8 cellular contexts compared by ENCODE assay signal in genomic region chr3:177603137-177603603, GRCh38.
DNase-seq lines count a peak whose midpoint lies in the region; ATAC-seq, FAIRE-seq and TF ChIP-seq lines count a peak whose summit lies in the region.

No MANE protein-coding gene starts in this region.

- TF ChIP-seq RAD21 in K562 (CRISPR knock-in tag; conservative IDR thresholded peaks at IDR 0.05 in 1 of 2, IDR thresholded peaks at IDR 0.05 in 1 of 2): no peak

- H3K4me3 Mint-ChIP-seq in activated CD8-positive, alpha-beta T cell treated with anti-CD3 and anti-CD28 coated beads for 36 hours: no peak overlapping the region
- H3K4me3 Mint-ChIP-seq in activated CD8-positive, alpha-beta T cell treated with anti-CD3 and anti-CD28 coated beads, Interleukin-2, amount 10 ng/mL, durations not matched to agents 7 days and 5 days: no peak overlapping the region

- ATAC-seq in activated CD8-positive, alpha-beta T cell treated with anti-CD3 and anti-CD28 coated beads for 36 hours: peak; percentile 52
- no peak for ATAC-seq in activated CD8-positive, alpha-beta T cell treated with anti-CD3 and anti-CD28 coated beads, Interleukin-2, amount 10 ng/mL, durations not matched to agents 7 days and 5 days
- ATAC-seq in HG03175 (IDR thresholded peaks at IDR 0.05; ENCODE audit: unreplicated experiment): peak; percentile 73
- ATAC-seq in K562: no peak; the same call in 2 of the 3 replicates
- peak; percentile 63 for ATAC-seq in stimulated activated naive CD8-positive, alpha-beta T cell treated with anti-CD3 and anti-CD28 coated beads, Interleukin-15, Interleukin-2, amounts not matched to agents 100 U/mL and 50 U/mL, for 24 hours
- ATAC-seq in HG03457 (IDR thresholded peaks at IDR 0.05; ENCODE audit: unreplicated experiment): no peak

- peaks cover 51% of the 10 kb centered on the region for H3K4me1 Mint-ChIP-seq in activated CD8-positive, alpha-beta T cell treated with anti-CD3 and anti-CD28 coated beads for 36 hours (ENCODE audit: low read depth)
- H3K4me1 Mint-ChIP-seq in activated CD8-positive, alpha-beta T cell treated with anti-CD3 and anti-CD28 coated beads, Interleukin-2, amount 10 ng/mL, durations not matched to agents 7 days and 5 days (ENCODE audit: low read depth): peaks cover 50% of the 10 kb centered on the region

- no peak for TF ChIP-seq CTCF in activated CD8-positive, alpha-beta T cell treated with anti-CD3 and anti-CD28 coated beads for 36 hours (IDR thresholded peaks at IDR 0.05)
- no peak for TF ChIP-seq CTCF in K562 (IDR thresholded peaks at IDR 0.05 in 2 of 3, conservative IDR thresholded peaks at IDR 0.05 in 1 of 3; ENCODE audit: insufficient read depth in 2 of 3, low read depth in 1 of 3, low read length in 3 of 3)
- no peak for TF ChIP-seq CTCF in A673 (conservative IDR thresholded peaks at IDR 0.05; ENCODE audit: low read depth, low read length)

- no peaks in the 10 kb centered on the region for H3K79me2 ChIP-seq in K562 (ENCODE audit: control insufficient read depth, insufficient read depth, low read length)

- H3K9ac ChIP-seq in K562 (ENCODE audit: insufficient read depth in 1 of 2, low read depth in 2 of 2, low read length in 2 of 2): no peak overlapping the region

- no peaks in the 10 kb centered on the region for H3K9me3 ChIP-seq in K562 (replicated peaks; ENCODE audit: control insufficient read depth, insufficient read depth, low read depth, low read length)
- H3K9me3 ChIP-seq in A673 (ENCODE audit: low read depth, low read length, poor library complexity, severe bottlenecking): no peaks in the 10 kb centered on the region

- H3K4me1 ChIP-seq in K562 (replicated peaks in 1 of 2; ENCODE audit: control insufficient read depth in 2 of 2, insufficient read depth in 2 of 2, low read length in 2 of 2): peaks cover 0 to 14% of the 10 kb centered on the region in 2 experiments; a peak in 3 of 5 replicates
- H3K4me1 ChIP-seq in A673 (ENCODE audit: insufficient read depth, low read length, poor library complexity, severe bottlenecking): peaks cover 10% of the 10 kb centered on the region

- no peak overlapping the region for H3K4me2 ChIP-seq in K562 (ENCODE audit: insufficient read depth, low read length)

- H3K27ac ChIP-seq in K562 (ENCODE audit: extremely low read depth, low read depth, low read length): no peak overlapping the region
- H3K27ac ChIP-seq in A673 (ENCODE audit: low read depth, low read length, poor library complexity, severe bottlenecking): no peak overlapping the region

- H3K27me3 Mint-ChIP-seq in activated CD8-positive, alpha-beta T cell treated with anti-CD3 and anti-CD28 coated beads for 36 hours: no peaks in the 10 kb centered on the region
- no peaks in the 10 kb centered on the region for H3K27me3 Mint-ChIP-seq in activated CD8-positive, alpha-beta T cell treated with anti-CD3 and anti-CD28 coated beads, Interleukin-2, amount 10 ng/mL, durations not matched to agents 7 days and 5 days (ENCODE audit: low read depth)

- H3K36me3 ChIP-seq in K562 (ENCODE audit: control insufficient read depth, insufficient read depth, low read length) (no peaks in the 10 kb centered on the region), A673 (ENCODE audit: insufficient read depth, low read length, poor library complexity, severe bottlenecking) (no peaks in the 10 kb centered on the region)

- intact Hi-C loops in activated CD8-positive, alpha-beta T cell treated with anti-CD3 and anti-CD28 coated beads for 36 hours (cut with micrococcal nuclease): no loop called here
- intact Hi-C loops in K562 (cut with micrococcal nuclease): no loop called here
- intact Hi-C loops in A673 (cut with micrococcal nuclease; ENCODE audit: unreplicated experiment): no loop called here

- peaks cover 4% of the 10 kb centered on the region for H3K36me3 Mint-ChIP-seq in activated CD8-positive, alpha-beta T cell treated with anti-CD3 and anti-CD28 coated beads for 36 hours (ENCODE audit: low read depth)
- H3K36me3 Mint-ChIP-seq in activated CD8-positive, alpha-beta T cell treated with anti-CD3 and anti-CD28 coated beads, Interleukin-2, amount 10 ng/mL, durations not matched to agents 7 days and 5 days (ENCODE audit: low read depth): peaks cover 7% of the 10 kb centered on the region

- CTCF ChIA-PET in activated CD8-positive, alpha-beta T cell treated with anti-CD3 and anti-CD28 coated beads for 36 hours (lab: Charles Lee): no interaction called here
- CTCF ChIA-PET in activated CD8-positive, alpha-beta T cell treated with anti-CD3 and anti-CD28 coated beads, Interleukin-2, amount 10 ng/mL, durations not matched to agents 7 days and 5 days (lab: Charles Lee): no interaction called here
- CTCF ChIA-PET in K562 (lab: Yijun Ruan, JAX; ENCODE audit: low intra/inter-chr PET ratio): interaction anchor here (0.6 kb wide), 1 partner anchor 1510 kb away, joined by 7 read pairs; no protein-coding TSS in a partner anchor
- CTCF ChIA-PET in A673 (lab: Charles Lee): no interaction called here

- no peak overlapping the region for H3K27ac Mint-ChIP-seq in activated CD8-positive, alpha-beta T cell treated with anti-CD3 and anti-CD28 coated beads for 36 hours
- H3K27ac Mint-ChIP-seq in activated CD8-positive, alpha-beta T cell treated with anti-CD3 and anti-CD28 coated beads, Interleukin-2, amount 10 ng/mL, durations not matched to agents 7 days and 5 days: no peak overlapping the region

- TF ChIP-seq EP300 in K562 (IDR thresholded peaks at IDR 0.05; ENCODE audit: low read length): no peak

- H3K27me3 ChIP-seq in K562 (ENCODE audit: control insufficient read depth in 2 of 2, insufficient read depth in 2 of 2, low read length in 2 of 2) (no peaks in the 10 kb centered on the region), A673 (replicated peaks; ENCODE audit: insufficient read depth, low read depth, low read length, poor library complexity) (no peaks in the 10 kb centered on the region)

- no peak for DNase-seq in activated CD8-positive, alpha-beta T cell treated with anti-CD3 and anti-CD28 coated beads for 36 hours
- no peak for DNase-seq in activated CD8-positive, alpha-beta T cell treated with anti-CD3 and anti-CD28 coated beads, Interleukin-2, amount 10 ng/mL, durations not matched to agents 7 days and 5 days
- DNase-seq in K562 (ENCODE audit: extremely low read depth in 1 of 4, low spot score in 3 of 4): no peak
- DNase-seq in stimulated activated naive CD8-positive, alpha-beta T cell treated with anti-CD3 and anti-CD28 coated beads, Interleukin-15, Interleukin-2, amounts not matched to agents 100 U/mL and 50 U/mL, for 24 hours: no peak
- DNase-seq in A673 (ENCODE audit: low spot score): no peak
- DNase-seq in stimulated activated CD4-positive, alpha-beta T cell treated with anti-CD3 and anti-CD28 coated beads, Interleukin-4, amount 100 ng/mL, for 24 hours: no peak

- POLR2A ChIA-PET in activated CD8-positive, alpha-beta T cell treated with anti-CD3 and anti-CD28 coated beads for 36 hours (lab: Charles Lee): interaction anchor here (0.6 kb wide), 1 partner anchor 87 kb away, joined by 6 read pairs; no protein-coding TSS in a partner anchor
- POLR2A ChIA-PET in activated CD8-positive, alpha-beta T cell treated with anti-CD3 and anti-CD28 coated beads, Interleukin-2, amount 10 ng/mL, durations not matched to agents 7 days and 5 days (lab: Charles Lee): no interaction called here
- POLR2A ChIA-PET in K562 (lab: Yijun Ruan, JAX) (interaction anchor here (1.2 kb wide), 1 partner anchor 14 kb away, joined by 3 read pairs; no protein-coding TSS in a partner anchor), A673 (lab: Charles Lee; ENCODE audit: low non-redundant PET) (no interaction called here)

- H3K4me3 ChIP-seq in K562 (no peak overlapping the region), A673 (ENCODE audit: low read depth, low read length, poor library complexity, severe bottlenecking) (no peak overlapping the region)

- WGBS in K562 (ENCODE audit: insufficient coverage, low coverage, missing lambda C conversion rate): 8% methylated on average over 2 of the region's 2 CpGs

- peak overlapping the region; percentile 51 for H2AFZ ChIP-seq in K562 (ENCODE audit: low read depth, low read length)

- in situ Hi-C loops in K562 (cut with MboI): no loop called here

- H4K20me1 ChIP-seq in K562 (replicated peaks; ENCODE audit: control insufficient read depth, insufficient read depth, low read length): no peaks in the 10 kb centered on the region

- BruUV-seq in K562 (replicated peaks; lab: Mats Ljungman, UMichigan) (no TSS peak), A673 (replicated peaks; lab: Mats Ljungman, UMichigan) (no TSS peak)

- H3K9me3 Mint-ChIP-seq in activated CD8-positive, alpha-beta T cell treated with anti-CD3 and anti-CD28 coated beads for 36 hours: peaks cover 3% of the 10 kb centered on the region
- no peaks in the 10 kb centered on the region for H3K9me3 Mint-ChIP-seq in activated CD8-positive, alpha-beta T cell treated with anti-CD3 and anti-CD28 coated beads, Interleukin-2, amount 10 ng/mL, durations not matched to agents 7 days and 5 days (ENCODE audit: insufficient read depth)

- FAIRE-seq in K562 (lab: Jason Lieb, UNC): no peak

- no peaks in the 10 kb centered on the region for H3K9me1 ChIP-seq in K562 (ENCODE audit: control insufficient read depth, insufficient read depth, low read length)

- no peak for TF ChIP-seq POLR2A in K562 (conservative IDR thresholded peaks at IDR 0.05)

TF ChIP-seq in K562, 482 proteins besides CTCF, POLR2A, EP300 and RAD21 (continues in another document):
- TF ChIP-seq POLR2AphosphoS2 (IDR thresholded peaks at IDR 0.05; ENCODE audit: low read length) (no peak), KDM5B (IDR thresholded peaks at IDR 0.05; ENCODE audit: insufficient replicate concordance, low read depth, low read length) (no peak), GABPB1 (CRISPR knock-in tag; IDR thresholded peaks at IDR 0.05) (no peak), ZNF444 (CRISPR knock-in tag; IDR thresholded peaks at IDR 0.05) (no peak), SREBF1 (IDR thresholded peaks at IDR 0.05; ENCODE audit: borderline replicate concordance, low read depth, low read length) (no peak), CC2D1A (IDR thresholded peaks at IDR 0.05) (no peak), ZNF583 (CRISPR knock-in tag; IDR thresholded peaks at IDR 0.05) (no peak), HDAC1 (IDR thresholded peaks at IDR 0.05) (no peak), MECOM (CRISPR knock-in tag; IDR thresholded peaks at IDR 0.05) (no peak)

Comparison
In these comparisons a context has a peak if more than half of its experiments do, and no peak if none do; other contexts are left out.
1. ATAC-seq: peak in activated CD8-positive, alpha-beta T cell treated with anti-CD3 and anti-CD28 coated beads for 36 hours (single experiment), HG03175 (single experiment) and stimulated activated naive CD8-positive, alpha-beta T cell treated with anti-CD3 and anti-CD28 coated beads, Interleukin-15, Interleukin-2, amounts not matched to agents 100 U/mL and 50 U/mL, for 24 hours (single experiment); none in activated CD8-positive, alpha-beta T cell treated with anti-CD3 and anti-CD28 coated beads, Interleukin-2, amount 10 ng/mL, durations not matched to agents 7 days and 5 days (single experiment), K562 (single experiment) and HG03457 (single experiment).
2. POLR2A ChIA-PET loops: an anchor here in activated CD8-positive, alpha-beta T cell treated with anti-CD3 and anti-CD28 coated beads for 36 hours (0.6 kb wide) and K562 (1.2 kb wide); none called in activated CD8-positive, alpha-beta T cell treated with anti-CD3 and anti-CD28 coated beads, Interleukin-2, amount 10 ng/mL, durations not matched to agents 7 days and 5 days and A673.